ENCODE assay signal across 2 cellular contexts in the genomic region with DNA sequence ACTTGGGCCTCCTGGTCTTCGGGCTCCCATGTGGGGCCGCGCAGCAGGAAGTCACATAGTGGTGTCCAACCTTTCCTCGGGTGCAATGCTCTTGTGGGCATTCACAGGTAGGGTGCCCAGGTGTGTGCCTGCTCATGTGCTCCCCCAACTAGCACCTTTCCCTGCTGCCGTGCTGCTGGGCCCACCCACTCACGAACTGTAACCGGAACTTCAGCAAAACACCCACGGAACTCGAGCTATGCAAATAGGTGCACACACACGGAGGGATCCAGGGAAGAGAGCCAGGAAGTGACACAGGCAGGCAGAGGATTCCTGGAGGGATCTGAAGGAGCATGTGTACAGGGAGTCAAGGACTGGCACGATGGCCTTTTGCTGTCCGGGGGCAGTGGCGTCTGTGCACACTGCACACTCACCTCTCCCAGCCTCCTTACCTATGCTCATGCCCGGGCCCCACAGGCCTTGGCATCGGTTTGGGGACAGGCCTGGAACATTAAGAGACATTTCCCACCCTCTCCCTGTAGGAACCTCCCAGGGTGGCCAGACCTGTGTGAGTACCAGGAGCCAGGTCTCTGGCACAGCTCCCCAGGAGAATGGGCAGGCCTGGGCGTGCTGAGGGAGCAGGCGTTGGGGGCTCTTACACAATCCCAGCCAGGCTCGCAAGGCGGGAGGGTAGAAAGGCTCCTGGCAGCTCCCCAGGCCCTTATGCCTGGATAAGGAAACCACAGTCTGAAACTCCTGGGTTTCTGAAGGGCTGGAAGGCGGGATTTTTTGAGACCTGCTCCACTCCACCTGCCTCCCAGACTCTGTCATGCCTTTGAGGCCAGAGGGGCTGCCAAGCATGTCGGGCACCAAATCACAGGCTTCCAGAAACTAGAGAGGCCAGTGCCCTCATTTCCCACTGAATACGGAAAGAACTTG.
TF ChIP-seq lines count a peak whose summit lies in the region.

No MANE protein-coding gene starts in this region.

TF ChIP-seq in IMR-90, 13 proteins besides CTCF, POLR2A, EP300 and RAD21:
- no peak for TF ChIP-seq MXI1 (IDR thresholded peaks at IDR 0.05; ENCODE audit: borderline replicate concordance, low read depth, low read length)
- peak; percentile 77 for TF ChIP-seq CEBPB (IDR thresholded peaks at IDR 0.05; ENCODE audit: low read depth, low read length)

TF ChIP-seq in GM23338, 12 proteins besides CTCF, POLR2A, EP300 and RAD21:
- TF ChIP-seq EZH2phosphoT487 (IDR thresholded peaks at IDR 0.05; ENCODE audit: unreplicated experiment) (no peak), NANOG (IDR thresholded peaks at IDR 0.05; ENCODE audit: borderline replicate concordance) (no peak), EZH2 (IDR thresholded peaks at IDR 0.05; ENCODE audit: low read depth, unreplicated experiment) (no peak), ZNF331 (CRISPR knock-in tag; IDR thresholded peaks at IDR 0.05; ENCODE audit: low read depth) (no peak), ZNF114 (CRISPR knock-in tag; IDR thresholded peaks at IDR 0.05) (no peak), CREB1 (CRISPR knock-in tag; IDR thresholded peaks at IDR 0.05; ENCODE audit: low read depth) (no peak), JUNB (IDR thresholded peaks at IDR 0.05; ENCODE audit: unreplicated experiment) (no peak), POLR2AphosphoS5 (IDR thresholded peaks at IDR 0.05; ENCODE audit: low read depth) (no peak), STAT1 (IDR thresholded peaks at IDR 0.05; ENCODE audit: unreplicated experiment) (no peak)
- TF ChIP-seq, protein P1, sequence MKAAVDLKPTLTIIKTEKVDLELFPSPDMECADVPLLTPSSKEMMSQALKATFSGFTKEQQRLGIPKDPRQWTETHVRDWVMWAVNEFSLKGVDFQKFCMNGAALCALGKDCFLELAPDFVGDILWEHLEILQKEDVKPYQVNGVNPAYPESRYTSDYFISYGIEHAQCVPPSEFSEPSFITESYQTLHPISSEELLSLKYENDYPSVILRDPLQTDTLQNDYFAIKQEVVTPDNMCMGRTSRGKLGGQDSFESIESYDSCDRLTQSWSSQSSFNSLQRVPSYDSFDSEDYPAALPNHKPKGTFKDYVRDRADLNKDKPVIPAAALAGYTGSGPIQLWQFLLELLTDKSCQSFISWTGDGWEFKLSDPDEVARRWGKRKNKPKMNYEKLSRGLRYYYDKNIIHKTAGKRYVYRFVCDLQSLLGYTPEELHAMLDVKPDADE (IDR thresholded peaks at IDR 0.05) = no peak
- TF ChIP-seq, protein P2, sequence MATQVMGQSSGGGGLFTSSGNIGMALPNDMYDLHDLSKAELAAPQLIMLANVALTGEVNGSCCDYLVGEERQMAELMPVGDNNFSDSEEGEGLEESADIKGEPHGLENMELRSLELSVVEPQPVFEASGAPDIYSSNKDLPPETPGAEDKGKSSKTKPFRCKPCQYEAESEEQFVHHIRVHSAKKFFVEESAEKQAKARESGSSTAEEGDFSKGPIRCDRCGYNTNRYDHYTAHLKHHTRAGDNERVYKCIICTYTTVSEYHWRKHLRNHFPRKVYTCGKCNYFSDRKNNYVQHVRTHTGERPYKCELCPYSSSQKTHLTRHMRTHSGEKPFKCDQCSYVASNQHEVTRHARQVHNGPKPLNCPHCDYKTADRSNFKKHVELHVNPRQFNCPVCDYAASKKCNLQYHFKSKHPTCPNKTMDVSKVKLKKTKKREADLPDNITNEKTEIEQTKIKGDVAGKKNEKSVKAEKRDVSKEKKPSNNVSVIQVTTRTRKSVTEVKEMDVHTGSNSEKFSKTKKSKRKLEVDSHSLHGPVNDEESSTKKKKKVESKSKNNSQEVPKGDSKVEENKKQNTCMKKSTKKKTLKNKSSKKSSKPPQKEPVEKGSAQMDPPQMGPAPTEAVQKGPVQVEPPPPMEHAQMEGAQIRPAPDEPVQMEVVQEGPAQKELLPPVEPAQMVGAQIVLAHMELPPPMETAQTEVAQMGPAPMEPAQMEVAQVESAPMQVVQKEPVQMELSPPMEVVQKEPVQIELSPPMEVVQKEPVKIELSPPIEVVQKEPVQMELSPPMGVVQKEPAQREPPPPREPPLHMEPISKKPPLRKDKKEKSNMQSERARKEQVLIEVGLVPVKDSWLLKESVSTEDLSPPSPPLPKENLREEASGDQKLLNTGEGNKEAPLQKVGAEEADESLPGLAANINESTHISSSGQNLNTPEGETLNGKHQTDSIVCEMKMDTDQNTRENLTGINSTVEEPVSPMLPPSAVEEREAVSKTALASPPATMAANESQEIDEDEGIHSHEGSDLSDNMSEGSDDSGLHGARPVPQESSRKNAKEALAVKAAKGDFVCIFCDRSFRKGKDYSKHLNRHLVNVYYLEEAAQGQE (IDR thresholded peaks at IDR 0.05; ENCODE audit: unreplicated experiment) = no peak
- TF ChIP-seq, protein P3, sequence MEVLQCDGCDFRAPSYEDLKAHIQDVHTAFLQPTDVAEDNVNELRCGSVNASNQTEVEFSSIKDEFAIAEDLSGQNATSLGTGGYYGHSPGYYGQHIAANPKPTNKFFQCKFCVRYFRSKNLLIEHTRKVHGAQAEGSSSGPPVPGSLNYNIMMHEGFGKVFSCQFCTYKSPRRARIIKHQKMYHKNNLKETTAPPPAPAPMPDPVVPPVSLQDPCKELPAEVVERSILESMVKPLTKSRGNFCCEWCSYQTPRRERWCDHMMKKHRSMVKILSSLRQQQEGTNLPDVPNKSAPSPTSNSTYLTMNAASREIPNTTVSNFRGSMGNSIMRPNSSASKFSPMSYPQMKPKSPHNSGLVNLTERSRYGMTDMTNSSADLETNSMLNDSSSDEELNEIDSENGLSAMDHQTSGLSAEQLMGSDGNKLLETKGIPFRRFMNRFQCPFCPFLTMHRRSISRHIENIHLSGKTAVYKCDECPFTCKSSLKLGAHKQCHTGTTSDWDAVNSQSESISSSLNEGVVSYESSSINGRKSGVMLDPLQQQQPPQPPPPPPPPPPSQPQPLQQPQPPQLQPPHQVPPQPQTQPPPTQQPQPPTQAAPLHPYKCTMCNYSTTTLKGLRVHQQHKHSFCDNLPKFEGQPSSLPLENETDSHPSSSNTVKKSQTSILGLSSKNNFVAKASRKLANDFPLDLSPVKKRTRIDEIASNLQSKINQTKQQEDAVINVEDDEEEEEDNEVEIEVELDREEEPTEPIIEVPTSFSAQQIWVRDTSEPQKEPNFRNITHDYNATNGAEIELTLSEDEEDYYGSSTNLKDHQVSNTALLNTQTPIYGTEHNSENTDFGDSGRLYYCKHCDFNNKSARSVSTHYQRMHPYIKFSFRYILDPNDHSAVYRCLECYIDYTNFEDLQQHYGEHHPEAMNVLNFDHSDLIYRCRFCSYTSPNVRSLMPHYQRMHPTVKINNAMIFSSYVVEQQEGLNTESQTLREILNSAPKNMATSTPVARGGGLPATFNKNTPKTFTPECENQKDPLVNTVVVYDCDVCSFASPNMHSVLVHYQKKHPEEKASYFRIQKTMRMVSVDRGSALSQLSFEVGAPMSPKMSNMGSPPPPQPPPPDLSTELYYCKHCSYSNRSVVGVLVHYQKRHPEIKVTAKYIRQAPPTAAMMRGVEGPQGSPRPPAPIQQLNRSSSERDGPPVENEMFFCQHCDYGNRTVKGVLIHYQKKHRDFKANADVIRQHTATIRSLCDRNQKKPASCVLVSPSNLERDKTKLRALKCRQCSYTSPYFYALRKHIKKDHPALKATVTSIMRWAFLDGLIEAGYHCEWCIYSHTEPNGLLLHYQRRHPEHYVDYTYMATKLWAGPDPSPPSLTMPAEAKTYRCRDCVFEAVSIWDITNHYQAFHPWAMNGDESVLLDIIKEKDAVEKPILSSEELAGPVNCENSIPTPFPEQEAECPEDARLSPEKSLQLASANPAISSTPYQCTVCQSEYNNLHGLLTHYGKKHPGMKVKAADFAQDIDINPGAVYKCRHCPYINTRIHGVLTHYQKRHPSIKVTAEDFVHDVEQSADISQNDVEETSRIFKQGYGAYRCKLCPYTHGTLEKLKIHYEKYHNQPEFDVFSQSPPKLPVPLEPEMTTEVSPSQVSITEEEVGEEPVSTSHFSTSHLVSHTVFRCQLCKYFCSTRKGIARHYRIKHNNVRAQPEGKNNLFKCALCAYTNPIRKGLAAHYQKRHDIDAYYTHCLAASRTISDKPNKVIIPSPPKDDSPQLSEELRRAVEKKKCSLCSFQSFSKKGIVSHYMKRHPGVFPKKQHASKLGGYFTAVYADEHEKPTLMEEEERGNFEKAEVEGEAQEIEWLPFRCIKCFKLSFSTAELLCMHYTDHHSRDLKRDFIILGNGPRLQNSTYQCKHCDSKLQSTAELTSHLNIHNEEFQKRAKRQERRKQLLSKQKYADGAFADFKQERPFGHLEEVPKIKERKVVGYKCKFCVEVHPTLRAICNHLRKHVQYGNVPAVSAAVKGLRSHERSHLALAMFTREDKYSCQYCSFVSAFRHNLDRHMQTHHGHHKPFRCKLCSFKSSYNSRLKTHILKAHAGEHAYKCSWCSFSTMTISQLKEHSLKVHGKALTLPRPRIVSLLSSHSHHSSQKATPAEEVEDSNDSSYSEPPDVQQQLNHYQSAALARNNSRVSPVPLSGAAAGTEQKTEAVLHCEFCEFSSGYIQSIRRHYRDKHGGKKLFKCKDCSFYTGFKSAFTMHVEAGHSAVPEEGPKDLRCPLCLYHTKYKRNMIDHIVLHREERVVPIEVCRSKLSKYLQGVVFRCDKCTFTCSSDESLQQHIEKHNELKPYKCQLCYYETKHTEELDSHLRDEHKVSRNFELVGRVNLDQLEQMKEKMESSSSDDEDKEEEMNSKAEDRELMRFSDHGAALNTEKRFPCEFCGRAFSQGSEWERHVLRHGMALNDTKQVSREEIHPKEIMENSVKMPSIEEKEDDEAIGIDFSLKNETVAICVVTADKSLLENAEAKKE (CRISPR knock-in tag; IDR thresholded peaks at IDR 0.05) = no peak
TF ChIP-seq in GM23338: peak in this region for 0.
